ENCODE assay signal across 8 cellular contexts in the genomic region with DNA sequence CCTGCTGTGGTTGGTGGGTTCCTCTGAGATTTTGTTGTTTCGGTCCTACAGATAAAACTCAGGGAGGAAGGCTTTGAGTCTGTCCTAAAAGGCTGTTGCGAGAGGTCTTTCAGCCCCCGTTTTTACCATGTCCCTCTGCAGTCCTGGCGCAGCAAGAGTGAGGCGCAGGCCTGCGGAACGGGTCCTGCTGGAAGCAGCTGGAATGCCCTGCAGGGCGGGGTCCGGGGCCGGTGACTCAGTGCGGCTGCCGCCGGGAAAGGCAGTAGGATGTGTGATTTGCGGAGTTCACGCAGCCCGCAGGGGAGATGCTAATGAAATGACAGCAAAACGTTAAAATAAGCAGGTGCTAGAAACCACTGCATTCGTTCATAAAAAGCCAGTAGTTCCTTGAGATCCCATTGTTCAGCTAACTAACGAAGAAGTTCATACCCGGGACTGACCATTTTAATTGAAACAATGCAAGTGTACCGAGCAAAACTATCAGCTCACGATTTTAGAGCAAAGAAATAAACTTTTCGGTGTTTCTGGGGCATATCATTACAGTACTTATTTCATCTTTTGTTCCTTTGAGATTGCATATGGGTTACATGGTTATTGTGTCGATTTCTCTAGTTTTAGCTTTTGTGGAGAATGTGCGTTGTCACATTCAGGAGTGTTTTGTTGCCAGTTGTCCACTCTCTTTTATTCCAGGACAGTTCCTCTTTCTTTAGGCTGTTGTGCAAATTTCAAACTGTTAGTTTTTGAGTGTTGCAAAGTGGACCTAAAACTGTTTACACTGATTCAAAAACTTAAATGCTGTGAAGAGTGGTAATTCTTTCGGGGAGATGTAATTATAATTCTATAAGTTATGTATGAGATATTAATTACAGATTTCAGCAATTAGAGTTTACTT. TPM values are rescaled to one million over a fixed set of nuclear protein-coding genes. Genes with fewer than 3 reads are reported as not detected.
A peak's percentile ranks its signal among the peaks of the same experiment; 100 is the strongest.
DNase-seq lines count a peak whose midpoint lies in the region; FAIRE-seq and TF ChIP-seq lines count a peak whose summit lies in the region.

No MANE protein-coding gene starts in this region.

- H2BK120ac ChIP-seq in trophoblast cell (ENCODE audit: insufficient read depth, low read length, poor library complexity) = peak overlapping the region; percentile 96

- H3K27me3 Mint-ChIP-seq in activated naive CD4-positive, alpha-beta T cell treated with anti-CD3 and anti-CD28 coated beads, Interleukin-2, amount 50 U/mL, for 24 hours = peaks cover 1% of the 10 kb centered on the region

- H3K36me3 ChIP-seq in Karpas-422 (ENCODE audit: insufficient read depth, low read length) (peaks cover 28% of the 10 kb centered on the region), cardiac muscle cell (no peaks in the 10 kb centered on the region), trophoblast cell (ENCODE audit: control insufficient read depth in 1 of 2, insufficient read depth in 2 of 2, low read length in 2 of 2) (no peaks in the 10 kb centered on the region)

- H3K4me2 ChIP-seq in Karpas-422 (ENCODE audit: low read depth, low read length, poor library complexity, severe bottlenecking) (peak overlapping the region; percentile 89), trophoblast cell (ENCODE audit: low read length) (peak overlapping the region; percentile 82)

- H3K79me2 ChIP-seq in Karpas-422 (ENCODE audit: low read length) (peaks cover 57% of the 10 kb centered on the region), trophoblast cell (ENCODE audit: control insufficient read depth, insufficient read depth, low read length, poor library complexity) (peaks cover 16% of the 10 kb centered on the region)

- H4K20me1 ChIP-seq in Karpas-422 (ENCODE audit: insufficient read depth, low read depth, low read length) = no peaks in the 10 kb centered on the region

- FAIRE-seq in RCC 7860 (lab: Jason Lieb, UNC) = peak; percentile 63

- H3K4me3 Mint-ChIP-seq in activated naive CD4-positive, alpha-beta T cell treated with anti-CD3 and anti-CD28 coated beads, Interleukin-2, amount 50 U/mL, for 24 hours = peak overlapping the region; percentile 86

- peak; percentile 91 for DNase-seq in EL
- peak; percentile 92 for DNase-seq in H4 (ENCODE audit: low spot score)
- peak; percentile 71 for DNase-seq in Karpas-422
- DNase-seq in RCC 7860 (ENCODE audit: low spot score) = peak; percentile 87
- DNase-seq in cardiac muscle cell (ENCODE audit: low read depth in 1 of 2, low spot score in 1 of 2) = peak; percentile 87 to 88
- DNase-seq in trophoblast cell = peak; percentile 97 to 98
- no peak for DNase-seq in retina

- H3K27ac ChIP-seq in Karpas-422 (ENCODE audit: low read length) (peak overlapping the region; percentile 75), cardiac muscle cell (peak overlapping the region; percentile 91), trophoblast cell (ENCODE audit: low read depth, low read length) (peak overlapping the region; percentile 99)

- no peaks in the 10 kb centered on the region for H3K9me2 ChIP-seq in Karpas-422 (replicated peaks; ENCODE audit: insufficient read depth, low read length)

- no peaks in the 10 kb centered on the region for H3K9me3 Mint-ChIP-seq in activated naive CD4-positive, alpha-beta T cell treated with anti-CD3 and anti-CD28 coated beads, Interleukin-2, amount 50 U/mL, for 24 hours

- H3K9ac ChIP-seq in Karpas-422 (ENCODE audit: low read length) (peak overlapping the region; percentile 89), trophoblast cell (ENCODE audit: low read length) (peak overlapping the region; percentile 86)

- H3K9me3 ChIP-seq in Karpas-422 (ENCODE audit: low read length) = peaks cover 16% of the 10 kb centered on the region
- no peaks in the 10 kb centered on the region for H3K9me3 ChIP-seq in cardiac muscle cell (ENCODE audit: low read depth)
- H3K9me3 ChIP-seq in trophoblast cell (ENCODE audit: insufficient read depth, low read depth, low read length) = peaks cover 2% of the 10 kb centered on the region

- peak overlapping the region; percentile 92 for H3K4me3 ChIP-seq in Karpas-422 (ENCODE audit: low read length)
- peak overlapping the region; percentile 72 for H3K4me3 ChIP-seq in cardiac muscle cell
- H3K4me3 ChIP-seq in trophoblast cell (ENCODE audit: low read depth, low read length) = peak overlapping the region; percentile 92

- no peak overlapping the region for H3K27ac Mint-ChIP-seq in activated naive CD4-positive, alpha-beta T cell treated with anti-CD3 and anti-CD28 coated beads, Interleukin-2, amount 50 U/mL, for 24 hours

- H2AK5ac ChIP-seq in trophoblast cell (ENCODE audit: low read length) = peak overlapping the region; percentile 94

- H3K27me3 ChIP-seq in Karpas-422 (ENCODE audit: low read length) (no peaks in the 10 kb centered on the region), cardiac muscle cell (no peaks in the 10 kb centered on the region), trophoblast cell (ENCODE audit: insufficient read depth, low read length) (no peaks in the 10 kb centered on the region)

- peak overlapping the region; percentile 96 for H3K4ac ChIP-seq in trophoblast cell (ENCODE audit: low read depth, low read length)

- H2BK12ac ChIP-seq in trophoblast cell (ENCODE audit: low read length) = peak overlapping the region; percentile 85

- peak overlapping the region; percentile 99 for H4K91ac ChIP-seq in trophoblast cell (ENCODE audit: low read depth, low read length)

- peak overlapping the region; percentile 96 for H4K8ac ChIP-seq in trophoblast cell (ENCODE audit: low read depth, low read length)

- H3K4me1 Mint-ChIP-seq in activated naive CD4-positive, alpha-beta T cell treated with anti-CD3 and anti-CD28 coated beads, Interleukin-2, amount 50 U/mL, for 24 hours = peaks cover 25% of the 10 kb centered on the region

- H3K79me1 ChIP-seq in trophoblast cell (ENCODE audit: low read length) = peaks cover 11% of the 10 kb centered on the region

- peak overlapping the region; percentile 99 for H3K18ac ChIP-seq in trophoblast cell (ENCODE audit: low read length)

- no CpG with 5 or more reads among the region's 26 CpGs for WGBS in trophoblast cell (ENCODE audit: extremely low coverage, insufficient coverage, insufficient read length)

- peaks cover 17% of the 10 kb centered on the region for H3K4me1 ChIP-seq in Karpas-422 (ENCODE audit: low read length)
- H3K4me1 ChIP-seq in cardiac muscle cell (ENCODE audit: low read depth) = peaks cover 18% of the 10 kb centered on the region
- peaks cover 9% of the 10 kb centered on the region in 2 experiments for H3K4me1 ChIP-seq in trophoblast cell (ENCODE audit: control insufficient read depth in 1 of 2, insufficient read depth in 2 of 2, low read length in 2 of 2)

- TF ChIP-seq CTCF in cardiac muscle cell (IDR thresholded peaks at IDR 0.05; ENCODE audit: low read depth, low read length) = no peak

- peak overlapping the region; percentile 99 for H2BK5ac ChIP-seq in trophoblast cell (ENCODE audit: low read depth, low read length, poor library complexity)

- no peaks in the 10 kb centered on the region for H3K36me3 Mint-ChIP-seq in activated naive CD4-positive, alpha-beta T cell treated with anti-CD3 and anti-CD28 coated beads, Interleukin-2, amount 50 U/mL, for 24 hours

- H2AFZ ChIP-seq in Karpas-422 (ENCODE audit: low read length) (peak overlapping the region; percentile 63), trophoblast cell (ENCODE audit: insufficient read depth, low read length, poor library complexity) (peak overlapping the region; percentile 88)

- H4K12ac ChIP-seq in trophoblast cell (ENCODE audit: low read depth, low read length) = peak overlapping the region; percentile 97

- H3K23ac ChIP-seq in trophoblast cell (ENCODE audit: low read length) = no peak overlapping the region

- H3K14ac ChIP-seq in trophoblast cell (ENCODE audit: low read length) = peak overlapping the region; percentile 99

RNA-seq across cellular contexts. Expression of a gene that starts 0.8 kb away (rescaled TPM):
- total RNA-seq in H4 (2014; rRNA removed; shearing (Covaris generic)) = 132 and 151 TPM in 2 replicates
- 23.1 and 27.5 TPM in 2 replicates for total RNA-seq in Karpas-422 (2014; rRNA removed; shearing (Covaris generic); ENCODE audit: low replicate concordance)
- total RNA-seq in cardiac muscle cell = 14.4 and 56.7 TPM in 2 replicates
- polyA plus RNA-seq in cardiac muscle cell = 10.1 and 50.1 TPM in 2 replicates
- polyA plus RNA-seq in trophoblast cell (2013) = 119 and 122 TPM in 2 replicates
